8 cellular contexts compared by ENCODE assay signal in genomic region chr10:115092555-115093285, GRCh38. TPM values are rescaled to one million over a fixed set of nuclear protein-coding genes. Genes with fewer than 3 reads are reported as not detected.
DNase-seq lines count a peak whose midpoint lies in the region; ATAC-seq and TF ChIP-seq lines count a peak whose summit lies in the region.

No MANE protein-coding gene starts in this region.

- TF ChIP-seq POLR2A in adrenal gland (IDR thresholded peaks at IDR 0.05): peak in 1 of 2 donors; percentile 10

- POLR2A ChIA-PET in AG04449 (lab: Yijun Ruan, JAX): interaction anchor here (0.6 kb wide), 1 partner anchor 210 kb away, joined by 3 read pairs; no protein-coding TSS in a partner anchor

- peak overlapping the region in 4 of 5 donors; percentile 74 to 97 (median 82) for H3K27ac ChIP-seq in adrenal gland
- H3K27ac ChIP-seq in right atrium auricular region: no peak overlapping the region

- H3K27me3 ChIP-seq in adrenal gland (no peaks in the 10 kb centered on the region), right atrium auricular region (peaks cover 0 to 6% of the 10 kb centered on the region in 2 donors)

- intact Hi-C loops in adrenal gland (cut with DNase I): no loop called here

- no peaks in the 10 kb centered on the region for H3K9me3 ChIP-seq in adrenal gland (replicated peaks in 1 of 3)
- H3K9me3 ChIP-seq in right atrium auricular region: no peaks in the 10 kb centered on the region

- no peak for DNase-seq in AG04449 (ENCODE audit: low read depth, low spot score)
- peak; percentile 13 for DNase-seq in NCI-H526 treated with DMSO at 0.1 percent for 48 hours (lab: John Stamatoyannopoulos, UW)
- peak; percentile 42 to 72 (median 61) for DNase-seq in adrenal gland
- no peak for DNase-seq in right atrium auricular region (ENCODE audit: low spot score)
- peak; percentile 51 for DNase-seq in putamen (ENCODE audit: low spot score)
- no peak for DNase-seq in CD1c-positive myeloid dendritic cell (ENCODE audit: extremely low spot score)

- TF ChIP-seq CTCF in AG04449 (IDR thresholded peaks at IDR 0.05; ENCODE audit: insufficient read depth, low read length, missing control alignments) (no peak), adrenal gland (IDR thresholded peaks at IDR 0.05) (no peak), right atrium auricular region (IDR thresholded peaks at IDR 0.05) (no peak)

- peak overlapping the region; percentile 62 for H3K4me3 ChIP-seq in AG04449 (ENCODE audit: low read depth, low read length)
- peak overlapping the region; percentile 13 to 88 (median 58) for H3K4me3 ChIP-seq in adrenal gland
- peak overlapping the region; percentile 51 to 65 for H3K4me3 ChIP-seq in right atrium auricular region

- 1% methylated on average over 14 to 74 of the region's 75 CpGs for WGBS in adrenal gland, 4 donors

- peaks cover 0 to 12% of the 10 kb centered on the region in 2 donors for H3K4me1 ChIP-seq in adrenal gland (replicated peaks in 1 of 2)
- H3K4me1 ChIP-seq in right atrium auricular region: peaks cover 0 to 13% of the 10 kb centered on the region in 2 donors

- CTCF ChIA-PET in AG04449 (lab: Yijun Ruan, JAX): no interaction called here

- H3K36me3 ChIP-seq in adrenal gland (replicated peaks in 1 of 2) (no peaks in the 10 kb centered on the region), right atrium auricular region (no peaks in the 10 kb centered on the region)

- ATAC-seq in GM18519 (IDR thresholded peaks at IDR 0.05; ENCODE audit: low FRiP score, unreplicated experiment) (peak; percentile 63), HG02943 (IDR thresholded peaks at IDR 0.05; ENCODE audit: low read depth, unreplicated experiment) (peak; percentile 55)

RNA-seq across cellular contexts. Expression of gene ATRNL1, which starts 0.4 kb away (rescaled TPM):
- total RNA-seq in adrenal gland (100 to 1,000 TPM in 4 of 8 donors, 10 to 100 TPM in 4; 28.4 to 174 (median 97.3) TPM), right atrium auricular region (1 to 10 TPM; 4.1 to 4.5 TPM)
- 10 to 100 TPM in 1 of 3 donors, 1 to 10 TPM in 2; 4.8 to 14.9 (median 8.4) TPM for polyA plus RNA-seq in adrenal gland

Comparison
In these comparisons a context has a peak if more than half of its experiments do, and no peak if none do; other contexts are left out.
1. DNase-seq: peak in NCI-H526 treated with DMSO at 0.1 percent for 48 hours (single experiment), adrenal gland (7 of 7) and putamen (single experiment); none in AG04449 (single experiment), right atrium auricular region (single experiment) and CD1c-positive myeloid dendritic cell (single experiment).
2. H3K27ac ChIP-seq: peak in adrenal gland (4 of 5); none in right atrium auricular region (0 of 2).
3. RNA of gene ATRNL1, which starts 0.4 kb away (total RNA-seq): 28.4 to 174 TPM in adrenal gland; 4.1 to 4.5 TPM in right atrium auricular region; every median in the first group is over 4 times any median in the second.
4. Peak in every context shown above with its lines, with median percentiles within 50 percentile points of each other: H3K4me3 ChIP-seq.